15 cellular contexts compared by ENCODE assay signal in genomic region chr10:120644549-120645410, GRCh38.
DNase-seq lines count a peak whose midpoint lies in the region; ATAC-seq, FAIRE-seq and TF ChIP-seq lines count a peak whose summit lies in the region.
"Had no signal": no experiment of that assay in that cellular context is flagged by ENCODE, and none has a peak within 500 bp of the region (broad histone marks: within the 10 kb centered on the region; RNA-seq: fewer than 3 reads in every experiment).

No MANE protein-coding gene starts in this region.

- FAIRE-seq in H1 (lab: Jason Lieb, UNC): peak; percentile 45
- FAIRE-seq: A549, G401.6, GM12891, H54 had no signal

- H2AK5ac ChIP-seq in H1 (ENCODE audit: low read depth, low read length): no peak overlapping the region
- no peak overlapping the region for H2AK5ac ChIP-seq in mesendoderm (ENCODE audit: low read length)

- peaks cover 32% of the 10 kb centered on the region for H3K4me1 ChIP-seq in HUES48 (ENCODE audit: control insufficient read depth, insufficient read depth, low read length)
- peaks cover 5 to 18% (median 14%) of the 10 kb centered on the region in 4 experiments for H3K4me1 ChIP-seq in H1 (replicated peaks in 1 of 4; ENCODE audit: control insufficient read depth in 3 of 4, insufficient read depth in 4 of 4, low read length in 3 of 4)
- H3K4me1 ChIP-seq in mesendoderm (ENCODE audit: control insufficient read depth, low read depth, low read length): peaks cover 21% of the 10 kb centered on the region
- H3K4me1 ChIP-seq in heart left ventricle: no peaks in the 10 kb centered on the region
- no peaks in the 10 kb centered on the region for H3K4me1 ChIP-seq in vagina
- H3K4me1 ChIP-seq: A549 had no signal

- no peak for TF ChIP-seq CTCF in H1 (IDR thresholded peaks at IDR 0.05; ENCODE audit: control extremely low read depth in 1 of 3, insufficient read depth in 1 of 3, low read depth in 1 of 3, low read length in 3 of 3)
- TF ChIP-seq CTCF in heart left ventricle (IDR thresholded peaks at IDR 0.05): no peak
- TF ChIP-seq CTCF in vagina (IDR thresholded peaks at IDR 0.05): no peak

- H4K91ac ChIP-seq in H1 (replicated peaks; ENCODE audit: insufficient read length, low read length): no peak overlapping the region

- no peak for ATAC-seq in heart left ventricle
- ATAC-seq: A549 had no signal

- CTCF ChIA-PET in H1 (lab: Charles Lee; ENCODE audit: partially characterized antibody): interaction anchor here (1.2 to 2.6 kb wide), 4 partner anchors 10 to 90 kb away, joined by 4 to 19 read pairs (median 6); no protein-coding TSS in a partner anchor

- no peak overlapping the region for H3K14ac ChIP-seq in H1 (ENCODE audit: insufficient read length)

- no peaks in the 10 kb centered on the region; the same call in 1 of the 2 replicates for H3K23me2 ChIP-seq in H1 (ENCODE audit: low read depth, low read length)

- H4K8ac ChIP-seq in H1 (ENCODE audit: extremely low read depth, insufficient read depth, low read length): no peak overlapping the region
- no peak overlapping the region for H4K8ac ChIP-seq in mesendoderm (ENCODE audit: low read depth, low read length)

- H3K23ac ChIP-seq in H1 (ENCODE audit: insufficient read length) (no peak overlapping the region), mesendoderm (ENCODE audit: low read length) (no peak overlapping the region)

- H3K56ac ChIP-seq in H1 (replicated peaks; ENCODE audit: insufficient read length, low read depth, low read length): no peak overlapping the region
- H3K56ac ChIP-seq in mesendoderm (ENCODE audit: low read length): no peak overlapping the region

- no peak for TF ChIP-seq RAD21 in H1 (IDR thresholded peaks at IDR 0.05 in 1 of 2, conservative IDR thresholded peaks at IDR 0.05 in 1 of 2; ENCODE audit: low read depth in 2 of 2, low read length in 2 of 2)

- peak overlapping the region; percentile 5; the same call in 1 of the 2 replicates for H3K4me3 ChIP-seq in HUES48 (ENCODE audit: low read depth, low read length)
- H3K4me3 ChIP-seq in H1 (ENCODE audit: extremely low read depth in 1 of 4, insufficient read depth in 2 of 4, low read depth in 3 of 4, low read length in 4 of 4): no peak overlapping the region; a peak in 1 of 8 replicates
- H3K4me3 ChIP-seq in mesendoderm (ENCODE audit: low read length): no peak overlapping the region
- no peak overlapping the region for H3K4me3 ChIP-seq in heart left ventricle
- no peak overlapping the region for H3K4me3 ChIP-seq in vagina
- H3K4me3 ChIP-seq: A549 had no signal

- H3K79me1 ChIP-seq in H1 (ENCODE audit: low read depth, low read length) (no peaks in the 10 kb centered on the region), mesendoderm (ENCODE audit: low read length) (no peaks in the 10 kb centered on the region)

- H3K4ac ChIP-seq in H1 (replicated peaks; ENCODE audit: insufficient read length, low read depth, low read length): no peak overlapping the region
- no peak overlapping the region for H3K4ac ChIP-seq in mesendoderm (ENCODE audit: low read depth, low read length)

- intact Hi-C loops in heart left ventricle (cut with DNase I) (no loop called here), vagina (cut with DNase I) (no loop called here)

- no peaks in the 10 kb centered on the region for H3K9me3 ChIP-seq in HUES48 (ENCODE audit: control insufficient read depth, insufficient read depth, low read length)
- no peaks in the 10 kb centered on the region for H3K9me3 ChIP-seq in H1 (ENCODE audit: insufficient read depth in 2 of 2, low read depth in 1 of 2, low read length in 1 of 2)
- H3K9me3 ChIP-seq in heart left ventricle: no peaks in the 10 kb centered on the region
- no peaks in the 10 kb centered on the region for H3K9me3 ChIP-seq in vagina
- H3K9me3 ChIP-seq: A549, BE2C had no signal

- no peak overlapping the region for H2AFZ ChIP-seq in H1 (ENCODE audit: low read length)

- no peaks in the 10 kb centered on the region for H4K20me1 ChIP-seq in H1 (replicated peaks in 1 of 2; ENCODE audit: control insufficient read depth in 1 of 2, insufficient read depth in 2 of 2, low read length in 2 of 2)

- TF ChIP-seq EP300 in H1 (IDR thresholded peaks at IDR 0.05; ENCODE audit: borderline replicate concordance in 1 of 2, low read depth in 2 of 2, low read length in 2 of 2): no peak

- H2BK120ac ChIP-seq in H1 (replicated peaks; ENCODE audit: low read depth, low read length) (no peak overlapping the region), mesendoderm (ENCODE audit: low read depth, low read length) (no peak overlapping the region)

- H3K27ac ChIP-seq in HUES48 (ENCODE audit: low read depth, low read length) (peak overlapping the region; percentile 44), H1 (ENCODE audit: low read depth, low read length) (no peak overlapping the region), mesendoderm (ENCODE audit: low read depth, low read length) (no peak overlapping the region), heart left ventricle (no peak overlapping the region), vagina (no peak overlapping the region)
- H3K27ac ChIP-seq: A549, C4-2B had no signal

- H3K9ac ChIP-seq in HUES48 (ENCODE audit: low read depth, low read length) (no peak overlapping the region), H1 (replicated peaks in 1 of 4; ENCODE audit: extremely low read depth in 1 of 4, low read depth in 3 of 4, low read length in 3 of 4) (no peak overlapping the region), mesendoderm (ENCODE audit: low read length) (no peak overlapping the region)

- H4K5ac ChIP-seq in H1 (ENCODE audit: insufficient read length, low read depth, low read length) (no peak overlapping the region), mesendoderm (ENCODE audit: low read length) (no peak overlapping the region)

- H2BK20ac ChIP-seq in H1 (ENCODE audit: low read length): peak overlapping the region; percentile 80; the same call in 1 of the 2 replicates

- H3K18ac ChIP-seq in H1 (ENCODE audit: extremely low read depth, low read length) (peak overlapping the region; percentile 19; the same call in 1 of the 2 replicates), mesendoderm (ENCODE audit: low read length) (no peak overlapping the region)

- TF ChIP-seq POLR2A in H1 (IDR thresholded peaks at IDR 0.05; ENCODE audit: control extremely low read depth in 1 of 2, low read depth in 2 of 2, low read length in 2 of 2) (no peak), heart left ventricle (IDR thresholded peaks at IDR 0.05) (no peak), vagina (IDR thresholded peaks at IDR 0.05) (no peak)

- no peak for DNase-seq in H1 (ENCODE audit: low read depth in 1 of 2, low spot score in 2 of 2)
- peak; percentile 48 for DNase-seq in mesendoderm
- no peak for DNase-seq in heart left ventricle
- no peak for DNase-seq in vagina (ENCODE audit: extremely low spot score in 2 of 2)
- no peak for DNase-seq in activated naive CD4-positive, alpha-beta T cell (lab: John Stamatoyannopoulos, UW)
- no peak for DNase-seq in T1000 (lab: John Stamatoyannopoulos, UW)
- DNase-seq: BE2C; CD4-positive, alpha-beta memory T cell; DMS79 had no signal

- no peak overlapping the region for H2BK5ac ChIP-seq in H1 (ENCODE audit: low read depth, low read length)
- H2BK5ac ChIP-seq in mesendoderm (ENCODE audit: low read length): no peak overlapping the region

- 21% methylated on average over 1 of the region's 1 CpG; no CpG with 5 or more reads in 1 of the 2 experiments for WGBS in H1 (ENCODE audit: extremely low coverage in 1 of 2, insufficient coverage in 1 of 2, insufficient read length in 1 of 2, insufficient replicate concordance in 2 of 2, low coverage in 1 of 2, low lambda C conversion rate in 2 of 2, missing lambda C conversion rate in 1 of 2), 2 experiments
- no CpG with 5 or more reads among the region's 1 CpG for WGBS in mesendoderm (ENCODE audit: extremely low coverage, insufficient coverage, low lambda C conversion rate)
- WGBS in heart left ventricle, 4 donors: 11 to 33% (median 26%) methylated on average over 1 of the region's 1 CpG

- H2BK12ac ChIP-seq in H1 (ENCODE audit: low read depth, low read length): 0 out of 2 replicates have a peak overlapping the region, but pooled peaks have one; percentile 23

- POLR2A ChIA-PET in H1 (lab: Charles Lee; ENCODE audit: partially characterized antibody): interaction anchor here (0.8 kb wide), 1 partner anchor 110 kb away, joined by 3 read pairs; no protein-coding TSS in a partner anchor

- H3K4me2 ChIP-seq in H1 (ENCODE audit: insufficient read depth in 1 of 2, low read depth in 2 of 2, low read length in 2 of 2) (peak overlapping the region; percentile 34 to 58; a peak in 3 of 4 replicates), mesendoderm (ENCODE audit: low read length) (no peak overlapping the region)
- H3K4me2 ChIP-seq: A549 had no signal

- H3K27me3 ChIP-seq in HUES48 (ENCODE audit: control insufficient read depth, insufficient read depth, low read length): peaks cover 31% of the 10 kb centered on the region
- H3K27me3 ChIP-seq in H1 (replicated peaks in 1 of 4; ENCODE audit: control insufficient read depth in 3 of 4, extremely low read depth in 1 of 4, insufficient read depth in 3 of 4, low read length in 3 of 4): peaks cover 0 to 18% (median 14%) of the 10 kb centered on the region in 4 experiments; a peak in 5 of 7 replicates
- no peaks in the 10 kb centered on the region for H3K27me3 ChIP-seq in mesendoderm (ENCODE audit: insufficient read depth, low read length, poor library complexity)
- peaks cover 0 to 7% (median 0%) of the 10 kb centered on the region in 9 donors for H3K27me3 ChIP-seq in heart left ventricle
- H3K27me3 ChIP-seq in vagina: no peaks in the 10 kb centered on the region
- H3K27me3 ChIP-seq: BE2C had no signal

- no peak overlapping the region for H2BK15ac ChIP-seq in H1 (ENCODE audit: low read length)
- H2BK15ac ChIP-seq in mesendoderm (replicated peaks; ENCODE audit: low read depth): no peak overlapping the region

- H3K79me2 ChIP-seq in H1 (ENCODE audit: control insufficient read depth in 1 of 2, insufficient read depth in 2 of 2, low read length in 2 of 2) (no peaks in the 10 kb centered on the region), mesendoderm (ENCODE audit: control insufficient read depth, insufficient read depth, low read length) (no peaks in the 10 kb centered on the region)

- H3K36me3 ChIP-seq in HUES48 (ENCODE audit: control insufficient read depth, insufficient read depth, low read length) (no peaks in the 10 kb centered on the region), H1 (ENCODE audit: control insufficient read depth in 2 of 4, insufficient read depth in 4 of 4, low read length in 3 of 4) (no peaks in the 10 kb centered on the region), mesendoderm (ENCODE audit: control insufficient read depth, insufficient read depth, low read length) (no peaks in the 10 kb centered on the region), heart left ventricle (no peaks in the 10 kb centered on the region), vagina (no peaks in the 10 kb centered on the region)
- H3K36me3 ChIP-seq: BE2C had no signal

TF ChIP-seq in H1, 55 proteins besides CTCF, POLR2A, EP300 and RAD21 (continues in another document):
- TF ChIP-seq YY1 (IDR thresholded peaks at IDR 0.05; ENCODE audit: low read depth, low read length) (no peak), RBBP5 (IDR thresholded peaks at IDR 0.05; ENCODE audit: borderline replicate concordance, low read depth, low read length) (no peak), CBX5 (IDR thresholded peaks at IDR 0.05; ENCODE audit: low read depth, low read length) (no peak), TAF7 (optimal IDR thresholded peaks at IDR 0.05; ENCODE audit: borderline replicate concordance, low read depth, low read length) (no peak)
